8 cellular contexts compared by ENCODE assay signal in the genomic region with DNA sequence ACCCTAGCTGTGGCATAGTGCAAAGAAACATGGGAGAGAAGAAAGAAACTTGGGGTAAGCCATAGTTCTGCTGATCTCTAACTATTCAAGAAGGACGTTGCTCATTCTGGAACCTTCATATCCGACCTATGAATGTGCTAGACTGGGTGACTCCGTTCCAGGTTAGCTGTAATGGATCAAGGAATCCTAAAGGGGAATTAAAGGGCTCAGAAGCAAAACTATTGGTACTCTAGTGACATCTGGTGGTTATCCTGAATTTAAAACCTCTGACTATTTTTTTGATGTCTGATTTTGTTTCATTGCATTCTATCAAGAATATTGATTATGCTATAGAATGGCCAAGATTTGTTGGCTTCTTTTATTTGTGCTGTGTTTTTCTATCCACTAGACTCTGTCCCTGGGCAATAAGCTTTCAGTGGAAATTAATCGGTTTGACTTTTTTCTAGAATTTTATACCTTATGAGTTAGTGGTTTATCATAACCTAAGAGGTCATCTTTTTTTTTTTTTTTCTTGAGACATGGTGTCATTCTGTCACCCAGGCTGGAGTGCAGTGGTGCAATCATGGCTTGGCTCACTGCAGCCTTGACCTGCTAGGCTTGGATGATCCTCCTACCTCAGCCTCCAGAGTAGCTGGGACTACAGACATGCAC. TPM values are rescaled to one million over a fixed set of nuclear protein-coding genes. Genes with fewer than 3 reads are reported as not detected.
DNase-seq lines count a peak whose midpoint lies in the region; ATAC-seq, FAIRE-seq and TF ChIP-seq lines count a peak whose summit lies in the region.

No MANE protein-coding gene starts in this region.

- H3K9me2 ChIP-seq in HCT116 (ENCODE audit: insufficient read depth) = no peaks in the 10 kb centered on the region

- ATAC-seq in HCT116 = peak; percentile 90
- ATAC-seq in GM21515 (IDR thresholded peaks at IDR 0.05; ENCODE audit: unreplicated experiment) = no peak
- ATAC-seq in GM18868 (IDR thresholded peaks at IDR 0.05; ENCODE audit: unreplicated experiment) = no peak

- H3K9me3 Mint-ChIP-seq in nephron = no peaks in the 10 kb centered on the region

- CTCF ChIA-PET in BJ (lab: Yijun Ruan, JAX) (interaction anchor here (0.7 to 6.5 kb wide), 27 partner anchors 9 to 244 kb away, joined by 3 to 68 read pairs (median 5); a partner anchor contains a TSS), HCT116 (lab: Charles Lee) (interaction anchor here (0.7 to 4.8 kb wide), 13 partner anchors 11 to 550 kb away, joined by 3 to 25 read pairs (median 8); a partner anchor contains a TSS)

- TF ChIP-seq CTCF in BJ (IDR thresholded peaks at IDR 0.05; ENCODE audit: insufficient read depth, low read depth, low read length) (peak; percentile 46), HCT116 (IDR thresholded peaks at IDR 0.05 in 2 of 3, conservative IDR thresholded peaks at IDR 0.05 in 1 of 3; ENCODE audit: borderline replicate concordance in 1 of 3, insufficient read depth in 1 of 3, low read depth in 2 of 3, low read length in 2 of 3) (peak; percentile 48 to 83 (median 77)), nephron (IDR thresholded peaks at IDR 0.05; ENCODE audit: unreplicated experiment in 3 of 3) (peak; percentile 63 to 76 (median 67))

- H3K27ac ChIP-seq in HCT116 (ENCODE audit: low read depth, low read length) = no peak overlapping the region

- TF ChIP-seq RAD21 in HCT116 (IDR thresholded peaks at IDR 0.05; ENCODE audit: low read depth) = peak; percentile 82

- H3K4me3 Mint-ChIP-seq in nephron = no peak overlapping the region

- RAD21 ChIA-PET in HCT116 (lab: Charles Lee; ENCODE audit: low non-redundant PET in 1 of 2, low total read pairs in 2 of 2, uncharacterized antibody in 2 of 2, unreplicated experiment in 2 of 2) = interaction anchor here (0.8 to 1.2 kb wide), 4 partner anchors 169 to 244 kb away, joined by 3 read pairs; no protein-coding TSS in a partner anchor

- POLR2A ChIA-PET in BJ (lab: Charles Lee) = no interaction called here
- POLR2A ChIA-PET in HCT116 (lab: Charles Lee) = no interaction called here

- no peaks in the 10 kb centered on the region for H3K4me1 ChIP-seq in HCT116 (ENCODE audit: control insufficient read depth in 1 of 2, insufficient read depth in 2 of 2, low read length in 2 of 2)

- no peak overlapping the region for H3K9ac ChIP-seq in HCT116 (ENCODE audit: low read length)

- peaks cover 78% of the 10 kb centered on the region for H3K36me3 Mint-ChIP-seq in nephron (ENCODE audit: low read depth)

- H3K27ac Mint-ChIP-seq in nephron = peak overlapping the region in 2 of 3 experiments; percentile 10 to 22

- no peak overlapping the region for H3K4me2 ChIP-seq in HCT116 (ENCODE audit: low read length)

- H3K27me3 ChIP-seq in BJ (ENCODE audit: control insufficient read depth, insufficient read depth, low read length) (no peaks in the 10 kb centered on the region), HCT116 (ENCODE audit: insufficient read depth, low read length) (no peaks in the 10 kb centered on the region)

- peak; percentile 33 for FAIRE-seq in endometrium (lab: Jason Lieb, UNC)

- H3K9me3 ChIP-seq in HCT116 (ENCODE audit: control insufficient read depth in 1 of 2, insufficient read depth in 1 of 2, low read depth in 1 of 2, low read length in 2 of 2) = no peaks in the 10 kb centered on the region

- H4K20me1 ChIP-seq in HCT116 (ENCODE audit: insufficient read depth) = no peaks in the 10 kb centered on the region

- no TSS peak for BruUV-seq in HCT116 (replicated peaks; lab: Mats Ljungman, UMichigan)

- no peaks in the 10 kb centered on the region for H3K79me2 ChIP-seq in HCT116 (ENCODE audit: insufficient read depth, low read length)

- TF ChIP-seq POLR2A in HCT116 (IDR thresholded peaks at IDR 0.05; ENCODE audit: borderline replicate concordance, extremely low read depth, insufficient read depth, insufficient read length) = no peak

- intact Hi-C loops in HCT116 (cut with micrococcal nuclease) = loop anchor here (1.0 kb wide), 2 partner anchors 169 to 244 kb away; no protein-coding TSS in a partner anchor

- H3K36me3 ChIP-seq in BJ (ENCODE audit: control insufficient read depth, insufficient read depth, low read length) (peaks cover 4% of the 10 kb centered on the region), HCT116 (ENCODE audit: control insufficient read depth in 1 of 2, insufficient read depth in 2 of 2, low read length in 2 of 2) (peaks cover 0 to 2% of the 10 kb centered on the region in 2 experiments; a peak in 1 of 4 replicates)

- H2AFZ ChIP-seq in HCT116 (ENCODE audit: low read depth, low read length, poor library complexity, severe bottlenecking) = no peak overlapping the region

- H3K4me3 ChIP-seq in BJ (ENCODE audit: low read depth, low read length) (no peak overlapping the region), HCT116 (replicated peaks in 1 of 2; ENCODE audit: low read depth in 1 of 2, low read length in 2 of 2) (no peak overlapping the region)

- no peaks in the 10 kb centered on the region for H3K27me3 Mint-ChIP-seq in nephron (ENCODE audit: low read depth)

- H3K4me1 Mint-ChIP-seq in nephron = peaks cover 28% of the 10 kb centered on the region

- DNase-seq in BJ (ENCODE audit: low read depth) (no peak), HCT116 (ENCODE audit: low read depth, low spot score) (peak; percentile 43), NOMO-1 treated with DMSO at 0.1 percent for 48 hours (lab: John Stamatoyannopoulos, UW; ENCODE audit: unreplicated experiment) (peak; percentile 20)
- DNase-seq in stimulated activated CD4-positive, alpha-beta T cell treated with anti-CD3 and anti-CD28 coated beads, Interleukin-4, amount 100 ng/mL, for 4 hours = no peak

TF ChIP-seq in HCT116, 20 proteins besides CTCF, POLR2A, EP300 and RAD21:
- TF ChIP-seq CBX3 (IDR thresholded peaks at IDR 0.05; ENCODE audit: low read depth) (no peak), CEBPB (IDR thresholded peaks at IDR 0.05; ENCODE audit: low read depth) (0 out of 2 replicates have a peak, but pooled peaks have one; percentile 20)

RNA-seq across cellular contexts. Expression of a gene that starts 19.5 kb away (rescaled TPM):
- 10.2 and 13.3 TPM in 2 replicates for polyA plus RNA-seq in BJ (2011; rRNA removed)
- polyA minus RNA-seq in BJ (2011; rRNA and poly(A)+ RNA removed) = 6.7 and 6.8 TPM in 2 replicates
- 16.3 TPM for total RNA-seq in HCT116 (2021; ENCODE audit: unreplicated experiment)
- 15.7 and 17.8 TPM in 2 replicates for polyA plus RNA-seq in HCT116 (2012)

RNA-seq across cellular contexts. Expression of a gene that starts 47.7 kb away (rescaled TPM):
- polyA plus RNA-seq in BJ (2011; rRNA removed) = 0.07 TPM in 2 replicates
- polyA minus RNA-seq in BJ (2011; rRNA and poly(A)+ RNA removed) = not detected in 2 replicates
- total RNA-seq in HCT116 (2021; ENCODE audit: unreplicated experiment) = not detected
- polyA plus RNA-seq in HCT116 (2012) = not detected in 2 replicates

Comparison
In these comparisons a context has a peak if more than half of its experiments do, and no peak if none do; other contexts are left out.
1. DNase-seq: peak in HCT116 (single experiment) and NOMO-1 treated with DMSO at 0.1 percent for 48 hours (single experiment); none in BJ (single experiment) and stimulated activated CD4-positive, alpha-beta T cell treated with anti-CD3 and anti-CD28 coated beads, Interleukin-4, amount 100 ng/mL, for 4 hours (0 of 2).
2. Peak in every context shown above with its lines, with median percentiles within 50 percentile points of each other: CTCF ChIP-seq.